8 cellular contexts compared by ENCODE assay signal in genomic region chr11:67420147-67420645, GRCh38. TPM values are rescaled to one million over a fixed set of nuclear protein-coding genes. Genes with fewer than 3 reads are reported as not detected.
DNase-seq lines count a peak whose midpoint lies in the region; ATAC-seq and TF ChIP-seq lines count a peak whose summit lies in the region.

No MANE protein-coding gene starts in this region.

- H3K27ac ChIP-seq in CD8-positive, alpha-beta T cell (ENCODE audit: low read depth, low read length), result peak overlapping the region; percentile 55
- H3K27ac ChIP-seq in PC-9 (no peak overlapping the region), endodermal cell (ENCODE audit: low read depth, low read length) (no peak overlapping the region)

- H3K36me3 Mint-ChIP-seq in CD8-positive, alpha-beta T cell, result peaks cover 5% of the 10 kb centered on the region
- H3K36me3 Mint-ChIP-seq in endodermal cell (ENCODE audit: low read depth) (no peaks in the 10 kb centered on the region), osteocyte (ENCODE audit: unreplicated experiment) (no peaks in the 10 kb centered on the region)

- H3K4me2 ChIP-seq in PC-9, result peak overlapping the region; percentile 93

- H3K36me3 ChIP-seq in CD8-positive, alpha-beta T cell (ENCODE audit: insufficient read depth, low read length), result no peaks in the 10 kb centered on the region
- H3K36me3 ChIP-seq in PC-9 (ENCODE audit: low read depth) (no peaks in the 10 kb centered on the region), endodermal cell (ENCODE audit: control insufficient read depth, insufficient read depth, low read length) (no peaks in the 10 kb centered on the region)

- peak overlapping the region; percentile 63; the same call in 1 of the 2 replicates for H2AFZ ChIP-seq in PC-9

- H3K4me3 Mint-ChIP-seq in CD8-positive, alpha-beta T cell, result peak overlapping the region; percentile 86
- H3K4me3 Mint-ChIP-seq in endodermal cell (peak overlapping the region; percentile 46), osteocyte (ENCODE audit: unreplicated experiment) (peak overlapping the region; percentile 56)

- ATAC-seq in CD8-positive, alpha-beta T cell, result no peak
- ATAC-seq in GM19328 (IDR thresholded peaks at IDR 0.05; ENCODE audit: unreplicated experiment) (no peak), HG02981 (IDR thresholded peaks at IDR 0.05; ENCODE audit: unreplicated experiment) (no peak)

- H3K9me3 ChIP-seq in CD8-positive, alpha-beta T cell (ENCODE audit: low read length), result no peaks in the 10 kb centered on the region
- H3K9me3 ChIP-seq in PC-9 (ENCODE audit: insufficient read depth, low read depth) (no peaks in the 10 kb centered on the region), endodermal cell (ENCODE audit: control insufficient read depth, low read length) (no peaks in the 10 kb centered on the region)

- H3K9me3 Mint-ChIP-seq in CD8-positive, alpha-beta T cell, result no peaks in the 10 kb centered on the region
- H3K9me3 Mint-ChIP-seq in endodermal cell (no peaks in the 10 kb centered on the region), osteocyte (ENCODE audit: unreplicated experiment) (no peaks in the 10 kb centered on the region)

- H3K4me3 ChIP-seq in CD8-positive, alpha-beta T cell (ENCODE audit: low read depth, low read length), result peak overlapping the region; percentile 49
- peak overlapping the region; percentile 69 for H3K4me3 ChIP-seq in PC-9
- H3K4me3 ChIP-seq in endodermal cell (ENCODE audit: low read length), result peak overlapping the region; percentile 69

- intact Hi-C loops in CD8-positive, alpha-beta T cell (cut with DNase I, micrococcal nuclease), result loop anchor here (2.0 to 5.0 kb wide), 3 partner anchors 49 to 387 kb away; partner anchors contain the start of genes AIP (in 1 of the 2) and TMEM134 (in 1 of the 2)
- intact Hi-C loops in PC-9 (cut with micrococcal nuclease; ENCODE audit: unreplicated experiment), result no loop called here

- peaks cover 46% of the 10 kb centered on the region for H3K4me1 Mint-ChIP-seq in CD8-positive, alpha-beta T cell (ENCODE audit: low read depth)
- H3K4me1 Mint-ChIP-seq in endodermal cell, result peaks cover 10% of the 10 kb centered on the region
- peaks cover 21% of the 10 kb centered on the region for H3K4me1 Mint-ChIP-seq in osteocyte (ENCODE audit: unreplicated experiment)

- H3K27ac Mint-ChIP-seq in CD8-positive, alpha-beta T cell, result peak overlapping the region; percentile 91
- H3K27ac Mint-ChIP-seq in endodermal cell (no peak overlapping the region), osteocyte (ENCODE audit: unreplicated experiment) (peak overlapping the region; percentile 27)

- H3K79me2 ChIP-seq in PC-9 (ENCODE audit: low read depth), result no peaks in the 10 kb centered on the region

- no peaks in the 10 kb centered on the region for H3K27me3 Mint-ChIP-seq in CD8-positive, alpha-beta T cell (ENCODE audit: low read depth)
- H3K27me3 Mint-ChIP-seq in endodermal cell (ENCODE audit: insufficient read depth), result peaks cover 7% of the 10 kb centered on the region
- no peaks in the 10 kb centered on the region for H3K27me3 Mint-ChIP-seq in osteocyte (ENCODE audit: unreplicated experiment)

- TF ChIP-seq CTCF in CD8-positive, alpha-beta T cell (IDR thresholded peaks at IDR 0.05), result no peak
- TF ChIP-seq CTCF in PC-9 (conservative IDR thresholded peaks at IDR 0.05) (no peak), endodermal cell (conservative IDR thresholded peaks at IDR 0.05) (no peak), osteocyte (IDR thresholded peaks at IDR 0.05) (no peak)

- CTCF ChIA-PET in CD8-positive, alpha-beta T cell (lab: Charles Lee), result interaction anchor here (0.9 to 6.0 kb wide), 8 partner anchors 12 to 69 kb away, joined by 3 to 62 read pairs (median 4); partner anchors contain the start of genes PPP1CA and TBC1D10C
- CTCF ChIA-PET in PC-9 (lab: Charles Lee), result interaction anchor here (0.6 to 2.1 kb wide), 2 partner anchors 18 to 365 kb away, joined by 3 to 10 read pairs; partner anchors contain the start of gene PPP1CA

- H3K27me3 ChIP-seq in CD8-positive, alpha-beta T cell (ENCODE audit: insufficient read depth, low read length), result no peaks in the 10 kb centered on the region
- H3K27me3 ChIP-seq in PC-9 (ENCODE audit: insufficient read depth, low read depth) (no peaks in the 10 kb centered on the region), endodermal cell (ENCODE audit: control insufficient read depth, insufficient read depth, low read length, poor library complexity, severe bottlenecking) (peaks cover 6% of the 10 kb centered on the region)

- peak in 2 of 7 experiments; percentile 32 to 67 for DNase-seq in CD8-positive, alpha-beta T cell
- DNase-seq in PC-9, result no peak
- DNase-seq in endodermal cell, result no peak
- no peak for DNase-seq in osteocyte (ENCODE audit: extremely low spot score, unreplicated experiment)
- no peak for DNase-seq in activated effector memory CD4-positive, alpha-beta T cell treated with anti-CD3 and anti-CD28 coated beads, Interleukin-2, amount 50 U/mL, for 16 hours
- DNase-seq in NOMO-1 treated with dmso at 0.1 percent for 144 hours (lab: John Stamatoyannopoulos, UW; ENCODE audit: unreplicated experiment), result no peak

- WGBS in endodermal cell (ENCODE audit: insufficient coverage in 1 of 2, insufficient read length in 1 of 2), 2 experiments, result 47 to 88% methylated on average over 5 to 15 of the region's 15 CpGs

- H3K4me1 ChIP-seq in CD8-positive, alpha-beta T cell (ENCODE audit: insufficient read depth, low read length), result peaks cover 50% of the 10 kb centered on the region
- H3K4me1 ChIP-seq in PC-9 (replicated peaks; ENCODE audit: insufficient read depth), result peaks cover 17% of the 10 kb centered on the region
- H3K4me1 ChIP-seq in endodermal cell (ENCODE audit: control insufficient read depth, insufficient read depth, low read length), result no peaks in the 10 kb centered on the region

- H3K9ac ChIP-seq in endodermal cell (ENCODE audit: extremely low read depth, low read length, poor library complexity, severe bottlenecking), result peak overlapping the region; percentile 6

- BruUV-seq in PC-9 (replicated peaks; lab: Mats Ljungman, UMichigan), result TSS peak; percentile 22

- H4K20me1 ChIP-seq in PC-9 (ENCODE audit: insufficient read depth), result no peaks in the 10 kb centered on the region

- POLR2A ChIA-PET in CD8-positive, alpha-beta T cell (lab: Charles Lee), result interaction anchor here (0.9 to 13.5 kb wide), 10 partner anchors 9 to 66 kb away, joined by 3 to 317 read pairs (median 22); partner anchors contain the start of genes AIP, PPP1CA, PTPRCAP and RAD9A
- POLR2A ChIA-PET in PC-9 (lab: Charles Lee; ENCODE audit: unreplicated experiment), result interaction anchor here (0.5 to 0.7 kb wide), 4 partner anchors 8 to 470 kb away, joined by 3 to 4 read pairs (median 4); no protein-coding TSS in a partner anchor

- H3K9me2 ChIP-seq in PC-9 (ENCODE audit: insufficient read depth), result no peaks in the 10 kb centered on the region

- peaks cover 22% of the 10 kb centered on the region; the same call in 1 of the 2 replicates for H3F3A ChIP-seq in PC-9 (ENCODE audit: insufficient read depth, low read depth)

RNA-seq across cellular contexts. Expression of gene CARNS1, which starts 4.7 kb away (rescaled TPM):
- 10 to 100 TPM; 11.2 to 12.1 TPM for total RNA-seq in CD8-positive, alpha-beta T cell
- total RNA-seq in PC-9 (2021) (0.15 and 0.35 TPM in 2 replicates), endodermal cell (1 to 10 TPM; 1.6 to 2.2 TPM), osteocyte (0.24 and 0.27 TPM in 2 replicates)
- polyA plus RNA-seq in endodermal cell (2013, experiment 1 of 2), result 0.25 TPM
- 0.17 TPM for polyA plus RNA-seq in endodermal cell (2013, experiment 2 of 2)

RNA-seq across cellular contexts. Expression of gene RPS6KB2, which starts 8.1 kb away (rescaled TPM):
- total RNA-seq in CD8-positive, alpha-beta T cell, result 10 to 100 TPM; 71.8 to 76.2 TPM
- total RNA-seq in PC-9 (2021), result 52.0 and 54.0 TPM in 2 replicates
- total RNA-seq in endodermal cell, result 10 to 100 TPM; 47.0 to 51.8 TPM
- polyA plus RNA-seq in endodermal cell (2013, experiment 1 of 2), result 42.6 TPM
- 37.0 TPM for polyA plus RNA-seq in endodermal cell (2013, experiment 2 of 2)
- total RNA-seq in osteocyte, result 42.7 and 49.5 TPM in 2 replicates

RNA-seq across cellular contexts. Expression of gene TBC1D10C, which starts 16.3 kb away (rescaled TPM):
- total RNA-seq in CD8-positive, alpha-beta T cell, result 100 to 1,000 TPM; 197 to 201 TPM
- 0.58 TPM in 1 of 2 replicates, not detected in the other for total RNA-seq in PC-9 (2021)
- under 1 TPM in 1 of 2 donors, not detected in 1; 0.20 TPM for total RNA-seq in endodermal cell
- polyA plus RNA-seq in endodermal cell (2013, experiment 1 of 2), result 0.89 TPM
- polyA plus RNA-seq in endodermal cell (2013, experiment 2 of 2), result 0.91 TPM
- total RNA-seq in osteocyte, result not detected in 2 replicates

RNA-seq across cellular contexts. Expression of gene PTPRCAP, which starts 17.3 kb away (rescaled TPM):
- total RNA-seq in CD8-positive, alpha-beta T cell, result 100 to 1,000 TPM; 138 to 144 TPM
- 1.2 and 1.3 TPM in 2 replicates for total RNA-seq in PC-9 (2021)
- 1 to 10 TPM in 1 of 2 donors, not detected in 1; 2.1 TPM for total RNA-seq in endodermal cell
- polyA plus RNA-seq in endodermal cell (2013, experiment 1 of 2), result 0.71 TPM
- polyA plus RNA-seq in endodermal cell (2013, experiment 2 of 2), result 0.21 TPM
- 0.89 and 1.2 TPM in 2 replicates for total RNA-seq in osteocyte

RNA-seq across cellular contexts. Expression of gene PPP1CA, which starts 18.5 kb away (rescaled TPM):
- 10 to 100 TPM; 40.5 to 42.2 TPM for total RNA-seq in CD8-positive, alpha-beta T cell
- total RNA-seq in PC-9 (2021) (306 and 351 TPM in 2 replicates), endodermal cell (100 to 1,000 TPM; 182 to 212 TPM), osteocyte (132 and 140 TPM in 2 replicates)
- polyA plus RNA-seq in endodermal cell (2013, experiment 1 of 2), result 151 TPM
- 148 TPM for polyA plus RNA-seq in endodermal cell (2013, experiment 2 of 2)

Comparison
In these comparisons a context has a peak if more than half of its experiments do, and no peak if none do; other contexts are left out.
1. RNA of gene TBC1D10C, which starts 16.3 kb away (total RNA-seq): 197 to 201 TPM in CD8-positive, alpha-beta T cell; 0.20 TPM in endodermal cell, 0.58 TPM in PC-9 and not detected in osteocyte; every median in the first group is over 100 times any median in the second.
2. Peak in every context shown above with its lines, with median percentiles within 50 percentile points of each other: H3K4me3 ChIP-seq and H3K4me3 Mint-ChIP-seq.